1 cellular context compared by ENCODE assay signal in genomic region chr1:1298861-1299685, GRCh38.
A peak's percentile ranks its signal among the peaks of the same experiment; 100 is the strongest.
TF ChIP-seq lines count a peak whose summit lies in the region.

No MANE protein-coding gene starts in this region.

TF ChIP-seq in HepG2, 621 proteins besides CTCF, POLR2A, EP300 and RAD21:
- TF ChIP-seq MIER2 (CRISPR knock-in tag; IDR thresholded peaks at IDR 0.05) (peak; percentile 63; the same call in 1 of the 2 replicates), NFE2 (CRISPR knock-in tag; IDR thresholded peaks at IDR 0.05) (no peak), AGO2 (optimal IDR thresholded peaks at IDR 0.05; ENCODE audit: low read depth, low read length) (peak; percentile 61), REST (IDR thresholded peaks at IDR 0.05; ENCODE audit: borderline replicate concordance in 1 of 2, low read depth in 1 of 2, low read length in 2 of 2) (peak in 1 of 2 experiments; percentile 88; a peak in 2 of 4 replicates)
